Comparison of ENCODE assay signal across 11 cellular contexts in genomic region chr12:8590842-8591545, GRCh38. TPM values are rescaled to one million over a fixed set of nuclear protein-coding genes. Genes with fewer than 3 reads are reported as not detected.
DNase-seq lines count a peak whose midpoint lies in the region; ATAC-seq and TF ChIP-seq lines count a peak whose summit lies in the region.
"Had no signal": no experiment of that assay in that cellular context is flagged by ENCODE, and none has a peak within 500 bp of the region (broad histone marks: within the 10 kb centered on the region; RNA-seq: fewer than 3 reads in every experiment).

No MANE protein-coding gene starts in this region.

- H3K9me3 Mint-ChIP-seq in effector memory CD8-positive, alpha-beta T cell = no peaks in the 10 kb centered on the region

- no peaks in the 10 kb centered on the region for H4K20me1 ChIP-seq in BLaER1 treated with 17β-estradiol and CSF1 and Interleukin-3, amounts not matched to agents 10 nM and 100 nM

- 65 to 68% (median 67%) methylated on average over 10 of the region's 10 CpGs for WGBS in psoas muscle, 3 donors

- ATAC-seq in GM19395 (IDR thresholded peaks at IDR 0.05; ENCODE audit: unreplicated experiment) (peak; percentile 82), HG03521 (IDR thresholded peaks at IDR 0.05; ENCODE audit: unreplicated experiment) (peak; percentile 59), psoas muscle (no peak)
- peak; percentile 73 for ATAC-seq in effector memory CD8-positive, alpha-beta T cell (replicated peaks)

- H3K4me3 ChIP-seq in BLaER1 treated with 17β-estradiol and CSF1 and Interleukin-3, amounts not matched to agents 10 nM and 100 nM = no peak overlapping the region
- H3K4me3 ChIP-seq in psoas muscle (no peak overlapping the region), WERI-Rb-1 (ENCODE audit: low read depth, low read length) (no peak overlapping the region)

- TF ChIP-seq CTCF in psoas muscle (IDR thresholded peaks at IDR 0.05) (no peak), WERI-Rb-1 (IDR thresholded peaks at IDR 0.05; ENCODE audit: low read depth, low read length) (no peak)

- no peak overlapping the region for H3K9ac ChIP-seq in BLaER1 treated with 17β-estradiol and CSF1 and Interleukin-3, amounts not matched to agents 10 nM and 100 nM

- H3K36me3 ChIP-seq in BLaER1 treated with 17β-estradiol and CSF1 and Interleukin-3, amounts not matched to agents 10 nM and 100 nM = no peaks in the 10 kb centered on the region
- H3K36me3 ChIP-seq in psoas muscle (ENCODE audit: insufficient read depth in 1 of 2, low read depth in 1 of 2) = no peaks in the 10 kb centered on the region
- H3K36me3 ChIP-seq in WERI-Rb-1 = no peaks in the 10 kb centered on the region

- no peak overlapping the region for H3K4me3 Mint-ChIP-seq in effector memory CD8-positive, alpha-beta T cell

- intact Hi-C loops in psoas muscle (cut with DNase I) = no loop called here

- H3K9me3 ChIP-seq in BLaER1 treated with 17β-estradiol and CSF1 and Interleukin-3, amounts not matched to agents 10 nM and 100 nM (replicated peaks in 1 of 11) = no peaks in the 10 kb centered on the region
- H3K9me3 ChIP-seq in psoas muscle (no peaks in the 10 kb centered on the region), WERI-Rb-1 (ENCODE audit: severe bottlenecking) (no peaks in the 10 kb centered on the region)

- 0 out of 22 replicates have a peak overlapping the region, but pooled peaks of 2 of the 11 experiments have one; percentile 4 to 26 for H3K27ac ChIP-seq in BLaER1 treated with 17β-estradiol and CSF1 and Interleukin-3, amounts not matched to agents 10 nM and 100 nM
- no peak overlapping the region for H3K27ac ChIP-seq in psoas muscle
- no peak overlapping the region for H3K27ac ChIP-seq in WERI-Rb-1

- H3K4me1 ChIP-seq in BLaER1 treated with 17β-estradiol and CSF1 and Interleukin-3, amounts not matched to agents 10 nM and 100 nM = peaks cover 0 to 46% (median 2%) of the 10 kb centered on the region in 10 experiments; a peak in 10 of 20 replicates
- H3K4me1 ChIP-seq in psoas muscle = no peaks in the 10 kb centered on the region

- H3K36me3 Mint-ChIP-seq in effector memory CD8-positive, alpha-beta T cell (ENCODE audit: insufficient read depth) = no peaks in the 10 kb centered on the region

- H3K27me3 Mint-ChIP-seq in effector memory CD8-positive, alpha-beta T cell = no peaks in the 10 kb centered on the region

- peaks cover 5 to 6% of the 10 kb centered on the region in 2 donors for H3K4me1 Mint-ChIP-seq in effector memory CD8-positive, alpha-beta T cell (ENCODE audit: low read depth in 2 of 2)

- peak overlapping the region in 7 of 11 experiments; percentile 2 to 58 (median 31); a peak in 7 of 22 replicates for H3K4me2 ChIP-seq in BLaER1 treated with 17β-estradiol and CSF1 and Interleukin-3, amounts not matched to agents 10 nM and 100 nM

- no peaks in the 10 kb centered on the region for H3K27me3 ChIP-seq in BLaER1 treated with 17β-estradiol and CSF1 and Interleukin-3, amounts not matched to agents 10 nM and 100 nM
- H3K27me3 ChIP-seq in psoas muscle (ENCODE audit: insufficient read depth in 3 of 3, low read length in 2 of 3) = no peaks in the 10 kb centered on the region
- no peaks in the 10 kb centered on the region for H3K27me3 ChIP-seq in WERI-Rb-1 (ENCODE audit: insufficient read depth, low read depth, severe bottlenecking)

- DNase-seq in effector memory CD8-positive, alpha-beta T cell = peak in 1 of 3 experiments; percentile 12
- DNase-seq in psoas muscle (no peak), WERI-Rb-1 (no peak), NCI-H2107 treated with DMSO at 0.1 percent for 48 hours (lab: John Stamatoyannopoulos, UW; ENCODE audit: unreplicated experiment) (no peak)
- no peak for DNase-seq in effector CD8-positive, alpha-beta T cell (lab: John Stamatoyannopoulos, UW)
- DNase-seq: mesenchymal stem cell; NCI-H345; stimulated activated CD4-positive, alpha-beta T cell treated with anti-CD3 and anti-CD28 coated beads, Interleukin-2, amount 100 ng/mL, for 24 hours had no signal

- no peak overlapping the region for H3K27ac Mint-ChIP-seq in effector memory CD8-positive, alpha-beta T cell

RNA-seq across cellular contexts. Expression of gene AICDA, which starts 21.7 kb away (rescaled TPM):
- total RNA-seq in psoas muscle = not detected
- polyA plus RNA-seq in psoas muscle = under 1 TPM in 1 of 3 donors, not detected in 2; 0.04 TPM

RNA-seq across cellular contexts. Expression of gene CLEC4E, which starts 50.3 kb away (rescaled TPM):
- total RNA-seq in psoas muscle = 1 to 10 TPM in 2 of 4 donors, under 1 TPM in 2; 0.37 to 1.1 (median 0.96) TPM
- under 1 TPM; 0.19 to 0.63 (median 0.34) TPM for polyA plus RNA-seq in psoas muscle

Comparison
In these comparisons a context has a peak if more than half of its experiments do, and no peak if none do; other contexts are left out.
1. ATAC-seq: peak in GM19395 (single experiment), HG03521 (single experiment) and effector memory CD8-positive, alpha-beta T cell (single experiment); none in psoas muscle (0 of 4).